5 cellular contexts compared by ENCODE assay signal in genomic region chr11:5584458-5584857, GRCh38. TPM values are rescaled to one million over a fixed set of nuclear protein-coding genes. Genes with fewer than 3 reads are reported as not detected.
"Had no signal": no experiment of that assay in that cellular context is flagged by ENCODE, and none has a peak within 500 bp of the region (broad histone marks: within the 10 kb centered on the region; RNA-seq: fewer than 3 reads in every experiment).

No MANE protein-coding gene starts in this region.

RNA-seq across cellular contexts. Expression of gene OR52B6, which starts 3.8 kb away (rescaled TPM):
- total RNA-seq: HepG2, HT-29, HT1080, IMR-90 had no signal
- polyA plus RNA-seq: HepG2, IgD-negative memory B cell, IMR-90 had no signal

RNA-seq across cellular contexts. Expression of gene TRIM6, which starts 12.0 kb away (rescaled TPM):
- total RNA-seq: HepG2 had no signal
- polyA plus RNA-seq: HepG2, IgD-negative memory B cell had no signal

RNA-seq across cellular contexts. Expression of gene OR52H1, which starts 36.1 kb away (rescaled TPM):
- total RNA-seq: HepG2, HT-29, HT1080 had no signal
- polyA plus RNA-seq: HepG2, IgD-negative memory B cell, IMR-90 had no signal
